In the genomic region with DNA sequence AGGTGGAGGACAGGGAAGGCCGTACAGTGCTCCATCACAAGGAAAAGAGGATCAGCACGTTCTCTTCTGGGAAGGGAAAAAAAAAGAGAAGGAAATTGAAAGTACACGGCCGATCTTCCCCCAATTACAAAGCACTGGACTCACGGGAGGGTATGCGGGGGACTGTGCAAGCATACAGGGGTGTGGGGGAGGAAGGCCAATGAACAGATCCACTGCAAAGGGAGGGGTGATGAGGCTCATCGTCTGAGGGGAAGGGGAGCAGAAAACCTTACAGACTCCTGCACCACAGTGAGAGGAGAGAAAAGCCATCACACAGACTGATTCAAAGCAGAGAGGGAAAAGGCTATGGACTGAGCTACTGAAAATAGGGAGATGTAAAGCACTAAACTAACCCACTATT, we compare ENCODE assay signal across 8 cellular contexts. TPM values are rescaled to one million over a fixed set of nuclear protein-coding genes. Genes with fewer than 3 reads are reported as not detected.
A peak's percentile ranks its signal among the peaks of the same experiment; 100 is the strongest.
DNase-seq lines count a peak whose midpoint lies in the region; ATAC-seq, FAIRE-seq and TF ChIP-seq lines count a peak whose summit lies in the region.

No MANE protein-coding gene starts in this region.

- H2AFZ ChIP-seq in ACC112 (ENCODE audit: low read length, unreplicated experiment) = no peak overlapping the region

- H3K4me3 ChIP-seq in ACC112 (ENCODE audit: low read depth, low read length) = peak overlapping the region; percentile 93
- H3K4me3 ChIP-seq in HUES64 (ENCODE audit: low read length) = peak overlapping the region; percentile 74
- H3K4me3 ChIP-seq in breast epithelium = peak overlapping the region; percentile 65 to 81 (median 68)
- H3K4me3 ChIP-seq in mucosa of stomach (ENCODE audit: low read length) = no peak overlapping the region
- H3K4me3 ChIP-seq in left lung = peak overlapping the region in 1 of 2 donors; percentile 58

- TF ChIP-seq POLR2A in breast epithelium (IDR thresholded peaks at IDR 0.05) = no peak

- H3K36me3 ChIP-seq in ACC112 (ENCODE audit: insufficient read depth, low read length) = 0 out of 2 replicates have a peak, but pooled peaks cover 10% of the 10 kb centered on the region
- peaks cover 19% of the 10 kb centered on the region for H3K36me3 ChIP-seq in HUES64 (ENCODE audit: insufficient read depth, low read length)
- no peaks in the 10 kb centered on the region for H3K36me3 ChIP-seq in breast epithelium
- no peaks in the 10 kb centered on the region for H3K36me3 ChIP-seq in mucosa of stomach (ENCODE audit: control insufficient read depth, insufficient read depth, low read length)
- peaks cover 0 to 4% of the 10 kb centered on the region in 2 donors for H3K36me3 ChIP-seq in left lung

- DNase-seq in breast epithelium (ENCODE audit: low spot score in 2 of 2) (no peak), GM19239 (ENCODE audit: insufficient read length, low spot score) (no peak), NCI-H1105 (lab: John Stamatoyannopoulos, UW) (no peak), left lung (no peak), cortex of kidney (lab: John Stamatoyannopoulos, UW) (no peak)

- H3K27ac ChIP-seq in ACC112 (ENCODE audit: low read depth, low read length) = peak overlapping the region; percentile 32
- no peak overlapping the region for H3K27ac ChIP-seq in HUES64 (ENCODE audit: low read depth, low read length)
- no peak overlapping the region for H3K27ac ChIP-seq in breast epithelium
- H3K27ac ChIP-seq in left lung = no peak overlapping the region

- peaks cover 44% of the 10 kb centered on the region for H3K79me2 ChIP-seq in ACC112 (ENCODE audit: control insufficient read depth, insufficient read depth, low read length, unreplicated experiment)

- TF ChIP-seq CTCF in breast epithelium (IDR thresholded peaks at IDR 0.05) (no peak), left lung (IDR thresholded peaks at IDR 0.05) (no peak)

- 75% methylated on average over 6 of the region's 7 CpGs for WGBS in HUES64

- H3K9ac ChIP-seq in HUES64 (ENCODE audit: low read depth, low read length) = no peak overlapping the region
- peak overlapping the region; percentile 15 for H3K9ac ChIP-seq in mucosa of stomach (ENCODE audit: low read length)

- H3K9me3 ChIP-seq in HUES64 (ENCODE audit: insufficient read depth, low read depth, low read length) (no peaks in the 10 kb centered on the region), breast epithelium (no peaks in the 10 kb centered on the region), mucosa of stomach (ENCODE audit: control insufficient read depth, low read length) (no peaks in the 10 kb centered on the region), left lung (no peaks in the 10 kb centered on the region)

- ATAC-seq in left lung = no peak

- intact Hi-C loops in breast epithelium (cut with DNase I; ENCODE audit: low total_unique reads) (no loop called here), left lung (cut with DNase I) (no loop called here)

- H3K27me3 ChIP-seq in ACC112 (ENCODE audit: insufficient read depth, low read length) (no peaks in the 10 kb centered on the region), HUES64 (ENCODE audit: insufficient read depth, low read length) (no peaks in the 10 kb centered on the region), breast epithelium (peaks cover 0 to 34% of the 10 kb centered on the region in 2 donors), mucosa of stomach (ENCODE audit: control insufficient read depth, insufficient read depth, low read length) (no peaks in the 10 kb centered on the region), left lung (no peaks in the 10 kb centered on the region)

- FAIRE-seq in GM19239 (lab: Jason Lieb, UNC) = no peak

- H3K4me1 ChIP-seq in ACC112 (ENCODE audit: control insufficient read depth, insufficient read depth, low read length, unreplicated experiment) (peaks cover 8% of the 10 kb centered on the region), HUES64 (ENCODE audit: insufficient read depth, low read length) (no peaks in the 10 kb centered on the region), breast epithelium (no peaks in the 10 kb centered on the region), mucosa of stomach (ENCODE audit: control insufficient read depth, insufficient read depth, low read length) (no peaks in the 10 kb centered on the region), left lung (peaks cover 0 to 25% of the 10 kb centered on the region in 2 donors)

RNA-seq across cellular contexts. Expression of a gene that starts 1.1 kb away (rescaled TPM):
- polyA plus RNA-seq in HUES64 (2013, experiment 1 of 2) = 23.2 TPM
- 25.6 TPM for polyA plus RNA-seq in HUES64 (2013, experiment 2 of 2)
- total RNA-seq in breast epithelium (10 to 100 TPM; 18.0 to 22.0 (median 21.0) TPM), left lung (10 to 100 TPM; 28.2 to 35.2 TPM)

RNA-seq across cellular contexts. Expression of a gene that starts 9.7 kb away (rescaled TPM):
- 80.1 TPM for polyA plus RNA-seq in HUES64 (2013, experiment 1 of 2)
- polyA plus RNA-seq in HUES64 (2013, experiment 2 of 2) = 98.3 TPM
- total RNA-seq in breast epithelium (100 to 1,000 TPM; 130 to 155 (median 140) TPM), left lung (100 to 1,000 TPM in 1 of 2 donors, 10 to 100 TPM in 1; 77.9 to 104 TPM)

RNA-seq across cellular contexts. Expression of a gene that starts 19.6 kb away (rescaled TPM):
- 1.5 TPM for polyA plus RNA-seq in HUES64 (2013, experiment 1 of 2)
- 0.95 TPM for polyA plus RNA-seq in HUES64 (2013, experiment 2 of 2)
- total RNA-seq in breast epithelium (10 to 100 TPM in 1 of 3 donors, 1 to 10 TPM in 2; 2.6 to 17.4 (median 3.3) TPM), left lung (10 to 100 TPM in 1 of 2 donors, 1 to 10 TPM in 1; 7.6 to 25.4 TPM)

RNA-seq across cellular contexts. Expression of a gene that starts 29.6 kb away (rescaled TPM):
- 8.3 TPM for polyA plus RNA-seq in HUES64 (2013, experiment 1 of 2)
- 10.6 TPM for polyA plus RNA-seq in HUES64 (2013, experiment 2 of 2)
- not detected for total RNA-seq in breast epithelium
- 1 to 10 TPM; 1.0 to 1.6 TPM for total RNA-seq in left lung
